In the genomic region with DNA sequence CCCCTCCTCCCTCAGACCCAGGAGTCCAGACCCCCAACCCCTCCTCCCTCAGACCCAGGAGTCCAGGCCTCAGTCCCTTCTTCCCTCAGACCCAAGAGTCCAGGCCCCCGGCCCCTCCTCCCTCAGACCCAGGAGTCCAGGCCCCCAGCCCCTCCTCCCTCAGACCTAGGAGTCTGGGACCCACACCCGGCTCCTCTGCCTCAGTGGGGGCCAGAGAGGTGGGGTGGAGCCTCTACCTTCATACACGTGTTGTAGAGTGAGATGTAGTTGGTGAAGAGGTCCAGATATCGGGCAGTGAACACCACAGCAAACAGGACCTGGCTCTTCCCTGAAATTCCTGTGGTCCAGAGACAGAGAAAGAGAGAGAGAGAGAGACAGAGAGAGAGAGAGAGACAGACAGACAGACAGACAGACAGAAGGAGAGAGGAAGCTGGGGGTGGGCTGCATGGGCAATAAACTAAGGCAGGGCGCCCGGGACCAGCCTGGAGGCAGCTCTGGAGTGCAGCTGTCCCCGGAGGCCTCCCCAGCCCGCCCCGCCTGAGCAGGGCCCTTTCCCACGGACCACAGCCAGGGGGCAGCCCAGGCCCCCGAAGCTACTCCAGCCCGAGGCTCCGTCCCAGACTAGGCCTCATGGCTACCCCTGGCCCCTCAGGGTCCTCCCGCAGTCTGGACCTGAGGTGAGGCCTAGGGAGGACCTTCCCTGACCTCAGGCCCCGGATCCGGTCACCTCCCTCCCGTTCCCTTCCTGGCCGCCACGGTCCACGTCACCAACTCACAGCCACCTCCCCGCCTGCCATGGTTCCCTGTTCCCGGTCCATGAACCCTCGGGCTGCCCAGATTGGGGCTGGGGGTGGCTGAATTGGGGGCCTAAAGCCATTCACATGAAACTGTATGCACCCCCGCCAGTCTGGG, we compare ENCODE assay signal across 1 cellular context.
TF ChIP-seq lines count a peak whose summit lies in the region.

No MANE protein-coding gene starts in this region.

TF ChIP-seq in K562, 482 proteins besides CTCF, POLR2A, EP300 and RAD21 (continues in another document):
- peak; percentile 43; the same call in 1 of the 2 replicates for TF ChIP-seq NFIC (IDR thresholded peaks at IDR 0.05)
- no peak for TF ChIP-seq FOXA1 (IDR thresholded peaks at IDR 0.05; ENCODE audit: borderline replicate concordance)
- TF ChIP-seq, protein P1, sequence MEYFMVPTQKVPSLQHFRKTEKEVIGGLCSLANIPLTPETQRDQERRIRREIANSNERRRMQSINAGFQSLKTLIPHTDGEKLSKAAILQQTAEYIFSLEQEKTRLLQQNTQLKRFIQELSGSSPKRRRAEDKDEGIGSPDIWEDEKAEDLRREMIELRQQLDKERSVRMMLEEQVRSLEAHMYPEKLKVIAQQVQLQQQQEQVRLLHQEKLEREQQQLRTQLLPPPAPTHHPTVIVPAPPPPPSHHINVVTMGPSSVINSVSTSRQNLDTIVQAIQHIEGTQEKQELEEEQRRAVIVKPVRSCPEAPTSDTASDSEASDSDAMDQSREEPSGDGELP (CRISPR knock-in tag; IDR thresholded peaks at IDR 0.05; ENCODE audit: borderline replicate concordance) = peak; percentile 78; the same call in 1 of the 2 replicates
- TF ChIP-seq TBP (optimal IDR thresholded peaks at IDR 0.05; ENCODE audit: low read depth, low read length) = peak; percentile 42
- no peak for TF ChIP-seq MTA1 (IDR thresholded peaks at IDR 0.05; ENCODE audit: borderline replicate concordance)
- peak; percentile 65; the same call in 1 of the 2 replicates for TF ChIP-seq DIDO1 (tag; IDR thresholded peaks at IDR 0.05; ENCODE audit: low read depth)
- TF ChIP-seq RUNX1 (IDR thresholded peaks at IDR 0.05; ENCODE audit: low read depth) = peak; percentile 66; the same call in 1 of the 2 replicates
- TF ChIP-seq DLX4 (CRISPR knock-in tag; IDR thresholded peaks at IDR 0.05) = no peak
- TF ChIP-seq ZBTB8A (IDR thresholded peaks at IDR 0.05; ENCODE audit: partially characterized antibody) = no peak
- no peak for TF ChIP-seq SFPQ (IDR thresholded peaks at IDR 0.05; ENCODE audit: low read depth, low read length)
- TF ChIP-seq OTX1 (CRISPR knock-in tag; IDR thresholded peaks at IDR 0.05) = no peak
- TF ChIP-seq NRF1 (conservative IDR thresholded peaks at IDR 0.05 in 1 of 2, IDR thresholded peaks at IDR 0.05 in 1 of 2) = peak; percentile 11 to 20; a peak in 2 of 4 replicates
- TF ChIP-seq CHD2 (IDR thresholded peaks at IDR 0.05; ENCODE audit: low read depth, low read length) = no peak
- TF ChIP-seq TEAD1 (CRISPR knock-in tag; IDR thresholded peaks at IDR 0.05) = peak in 1 of 2 experiments; percentile 72; a peak in 1 of 4 replicates
- TF ChIP-seq, protein P2, sequence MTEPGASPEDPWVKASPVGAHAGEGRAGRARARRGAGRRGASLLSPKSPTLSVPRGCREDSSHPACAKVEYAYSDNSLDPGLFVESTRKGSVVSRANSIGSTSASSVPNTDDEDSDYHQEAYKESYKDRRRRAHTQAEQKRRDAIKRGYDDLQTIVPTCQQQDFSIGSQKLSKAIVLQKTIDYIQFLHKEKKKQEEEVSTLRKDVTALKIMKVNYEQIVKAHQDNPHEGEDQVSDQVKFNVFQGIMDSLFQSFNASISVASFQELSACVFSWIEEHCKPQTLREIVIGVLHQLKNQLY (CRISPR knock-in tag; conservative IDR thresholded peaks at IDR 0.05) = no peak
- TF ChIP-seq SETDB1 (IDR thresholded peaks at IDR 0.05; ENCODE audit: low read length) = no peak
- TF ChIP-seq, protein P3, sequence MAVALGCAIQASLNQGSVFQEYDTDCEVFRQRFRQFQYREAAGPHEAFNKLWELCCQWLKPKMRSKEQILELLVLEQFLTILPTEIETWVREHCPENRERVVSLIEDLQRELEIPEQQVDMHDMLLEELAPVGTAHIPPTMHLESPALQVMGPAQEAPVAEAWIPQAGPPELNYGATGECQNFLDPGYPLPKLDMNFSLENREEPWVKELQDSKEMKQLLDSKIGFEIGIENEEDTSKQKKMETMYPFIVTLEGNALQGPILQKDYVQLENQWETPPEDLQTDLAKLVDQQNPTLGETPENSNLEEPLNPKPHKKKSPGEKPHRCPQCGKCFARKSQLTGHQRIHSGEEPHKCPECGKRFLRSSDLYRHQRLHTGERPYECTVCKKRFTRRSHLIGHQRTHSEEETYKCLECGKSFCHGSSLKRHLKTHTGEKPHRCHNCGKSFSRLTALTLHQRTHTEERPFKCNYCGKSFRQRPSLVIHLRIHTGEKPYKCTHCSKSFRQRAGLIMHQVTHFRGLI (CRISPR knock-in tag; IDR thresholded peaks at IDR 0.05) = no peak
- TF ChIP-seq MYC (IDR thresholded peaks at IDR 0.05; ENCODE audit: low read depth, low read length) = peak; percentile 76
- TF ChIP-seq MYC (CRISPR knock-in tag; IDR thresholded peaks at IDR 0.05; ENCODE audit: borderline replicate concordance, low read depth) = no peak
- TF ChIP-seq NR2C1 (IDR thresholded peaks at IDR 0.05) = no peak
- TF ChIP-seq NR2C1 (tag; IDR thresholded peaks at IDR 0.05) = peak; percentile 52
- 0 out of 2 replicates have a peak, but pooled peaks have one; percentile 12 for TF ChIP-seq CXXC5 (CRISPR knock-in tag; IDR thresholded peaks at IDR 0.05)
- TF ChIP-seq, protein P4, sequence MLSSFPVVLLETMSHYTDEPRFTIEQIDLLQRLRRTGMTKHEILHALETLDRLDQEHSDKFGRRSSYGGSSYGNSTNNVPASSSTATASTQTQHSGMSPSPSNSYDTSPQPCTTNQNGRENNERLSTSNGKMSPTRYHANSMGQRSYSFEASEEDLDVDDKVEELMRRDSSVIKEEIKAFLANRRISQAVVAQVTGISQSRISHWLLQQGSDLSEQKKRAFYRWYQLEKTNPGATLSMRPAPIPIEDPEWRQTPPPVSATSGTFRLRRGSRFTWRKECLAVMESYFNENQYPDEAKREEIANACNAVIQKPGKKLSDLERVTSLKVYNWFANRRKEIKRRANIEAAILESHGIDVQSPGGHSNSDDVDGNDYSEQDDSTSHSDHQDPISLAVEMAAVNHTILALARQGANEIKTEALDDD (IDR thresholded peaks at IDR 0.05) = no peak
- peak; percentile 77; the same call in 1 of the 2 replicates for TF ChIP-seq ZBTB43 (CRISPR knock-in tag; IDR thresholded peaks at IDR 0.05)
- TF ChIP-seq MITF (IDR thresholded peaks at IDR 0.05) = no peak
- TF ChIP-seq PTRF (tag; IDR thresholded peaks at IDR 0.05) = no peak
- TF ChIP-seq, protein P5, sequence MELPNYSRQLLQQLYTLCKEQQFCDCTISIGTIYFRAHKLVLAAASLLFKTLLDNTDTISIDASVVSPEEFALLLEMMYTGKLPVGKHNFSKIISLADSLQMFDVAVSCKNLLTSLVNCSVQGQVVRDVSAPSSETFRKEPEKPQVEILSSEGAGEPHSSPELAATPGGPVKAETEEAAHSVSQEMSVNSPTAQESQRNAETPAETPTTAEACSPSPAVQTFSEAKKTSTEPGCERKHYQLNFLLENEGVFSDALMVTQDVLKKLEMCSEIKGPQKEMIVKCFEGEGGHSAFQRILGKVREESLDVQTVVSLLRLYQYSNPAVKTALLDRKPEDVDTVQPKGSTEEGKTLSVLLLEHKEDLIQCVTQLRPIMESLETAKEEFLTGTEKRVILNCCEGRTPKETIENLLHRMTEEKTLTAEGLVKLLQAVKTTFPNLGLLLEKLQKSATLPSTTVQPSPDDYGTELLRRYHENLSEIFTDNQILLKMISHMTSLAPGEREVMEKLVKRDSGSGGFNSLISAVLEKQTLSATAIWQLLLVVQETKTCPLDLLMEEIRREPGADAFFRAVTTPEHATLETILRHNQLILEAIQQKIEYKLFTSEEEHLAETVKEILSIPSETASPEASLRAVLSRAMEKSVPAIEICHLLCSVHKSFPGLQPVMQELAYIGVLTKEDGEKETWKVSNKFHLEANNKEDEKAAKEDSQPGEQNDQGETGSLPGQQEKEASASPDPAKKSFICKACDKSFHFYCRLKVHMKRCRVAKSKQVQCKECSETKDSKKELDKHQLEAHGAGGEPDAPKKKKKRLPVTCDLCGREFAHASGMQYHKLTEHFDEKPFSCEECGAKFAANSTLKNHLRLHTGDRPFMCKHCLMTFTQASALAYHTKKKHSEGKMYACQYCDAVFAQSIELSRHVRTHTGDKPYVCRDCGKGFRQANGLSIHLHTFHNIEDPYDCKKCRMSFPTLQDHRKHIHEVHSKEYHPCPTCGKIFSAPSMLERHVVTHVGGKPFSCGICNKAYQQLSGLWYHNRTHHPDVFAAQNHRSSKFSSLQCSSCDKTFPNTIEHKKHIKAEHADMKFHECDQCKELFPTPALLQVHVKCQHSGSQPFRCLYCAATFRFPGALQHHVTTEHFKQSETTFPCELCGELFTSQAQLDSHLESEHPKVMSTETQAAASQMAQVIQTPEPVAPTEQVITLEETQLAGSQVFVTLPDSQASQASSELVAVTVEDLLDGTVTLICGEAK (IDR thresholded peaks at IDR 0.05) = peak; percentile 57; the same call in 1 of the 2 replicates
- TF ChIP-seq, protein P5 (CRISPR knock-in tag; IDR thresholded peaks at IDR 0.05) = 0 out of 2 replicates have a peak, but pooled peaks have one; percentile 46
- TF ChIP-seq CHD1 (IDR thresholded peaks at IDR 0.05; ENCODE audit: low read length) = peak; percentile 100
